24 cellular contexts compared by ENCODE assay signal in the genomic region with DNA sequence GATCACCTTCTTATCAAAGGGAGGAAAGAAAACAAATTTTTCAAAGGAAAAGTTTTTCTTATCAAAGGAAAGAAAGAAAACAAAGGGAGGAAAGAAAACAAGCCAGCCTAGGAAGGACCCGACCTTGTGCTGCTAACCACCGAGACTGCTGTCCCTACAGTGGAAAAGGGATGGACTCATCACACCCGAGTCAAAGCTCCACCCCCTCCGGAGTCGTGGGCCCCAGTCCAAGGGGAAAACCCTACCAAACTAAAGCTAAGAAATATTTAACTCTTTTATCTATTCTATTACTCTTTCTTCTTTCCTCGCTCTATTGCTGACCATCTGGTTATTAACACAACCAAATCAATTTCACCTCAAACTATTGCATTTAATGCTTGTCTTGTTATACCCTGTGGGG. TPM values are rescaled to one million over a fixed set of nuclear protein-coding genes. Genes with fewer than 3 reads are reported as not detected.
DNase-seq lines count a peak whose midpoint lies in the region; ATAC-seq and TF ChIP-seq lines count a peak whose summit lies in the region.
"Had no signal": no experiment of that assay in that cellular context is flagged by ENCODE, and none has a peak within 500 bp of the region (broad histone marks: within the 10 kb centered on the region; RNA-seq: fewer than 3 reads in every experiment).

No MANE protein-coding gene starts in this region.

- no peak overlapping the region for H3K27ac Mint-ChIP-seq in activated CD4-positive, alpha-beta T cell treated with anti-CD3 and anti-CD28 coated beads for 36 hours
- H3K27ac Mint-ChIP-seq in endothelial cell (ENCODE audit: unreplicated experiment): peak overlapping the region; percentile 77
- H3K27ac Mint-ChIP-seq: B cell; effector memory CD8-positive, alpha-beta T cell had no signal

- DNase-seq in activated CD4-positive, alpha-beta T cell treated with anti-CD3 and anti-CD28 coated beads for 36 hours: peak; percentile 50
- DNase-seq in activated CD4-positive, alpha-beta T cell treated with anti-CD3 and anti-CD28 coated beads for 4 hours: no peak
- peak; percentile 12 for DNase-seq in RPMI7951 (ENCODE audit: low read depth)
- DNase-seq in endothelial cell (ENCODE audit: low spot score): no peak
- no peak for DNase-seq in COLO829 (ENCODE audit: low spot score)
- DNase-seq in AG08395 (ENCODE audit: low spot score): no peak
- DNase-seq: activated CD4-positive, alpha-beta T cell treated with anti-CD3 and anti-CD28 coated beads for 1 hour; activated gamma-delta T cell treated with Interleukin-2 at 50 U/mL for 16 hours; COR-L47; effector memory CD8-positive, alpha-beta T cell; NCI-H1048; NCI-H2029 treated with DMSO at 0.1 percent for 48 hours; NCI-H446; NK-92 treated with Interleukin-12 subunit alpha and Interleukin-12 subunit beta, amount 100 ng/mL, for 24 hours; small intestine; stimulated activated CD4-positive, alpha-beta T cell treated with anti-CD3 and anti-CD28 coated beads, Interleukin-4, amount 100 ng/mL, for 24 hours; SW 1271 had no signal

- peak overlapping the region; percentile 33 for H3K4me3 ChIP-seq in parathyroid adenoma (ENCODE audit: low read depth, low read length)

- no peaks in the 10 kb centered on the region for H3K36me3 Mint-ChIP-seq in activated CD4-positive, alpha-beta T cell treated with anti-CD3 and anti-CD28 coated beads for 36 hours (ENCODE audit: low read depth)
- H3K36me3 Mint-ChIP-seq in endothelial cell (ENCODE audit: low read depth, unreplicated experiment): no peaks in the 10 kb centered on the region

- no peaks in the 10 kb centered on the region for H3K36me3 ChIP-seq in parathyroid adenoma (ENCODE audit: control insufficient read depth, insufficient read depth, low read length)

- H3K4me2 ChIP-seq in parathyroid adenoma (ENCODE audit: low read length): peak overlapping the region; percentile 43

- intact Hi-C loops in activated CD4-positive, alpha-beta T cell treated with anti-CD3 and anti-CD28 coated beads for 36 hours (cut with DNase I, micrococcal nuclease): no loop called here

- TF ChIP-seq CTCF in endothelial cell (IDR thresholded peaks at IDR 0.05; ENCODE audit: unreplicated experiment) (no peak), parathyroid adenoma (IDR thresholded peaks at IDR 0.05) (no peak)

- no peak for ATAC-seq in activated CD4-positive, alpha-beta T cell treated with anti-CD3 and anti-CD28 coated beads for 36 hours
- ATAC-seq in GM18858 (IDR thresholded peaks at IDR 0.05; ENCODE audit: unreplicated experiment): no peak
- ATAC-seq: effector memory CD8-positive, alpha-beta T cell; HCT116; left lobe of liver had no signal

- peaks cover 41% of the 10 kb centered on the region for H3K79me2 ChIP-seq in parathyroid adenoma

- no peaks in the 10 kb centered on the region for H3K27me3 ChIP-seq in parathyroid adenoma (ENCODE audit: control insufficient read depth, insufficient read depth, low read length)

- no peaks in the 10 kb centered on the region for H3K9me3 ChIP-seq in parathyroid adenoma (ENCODE audit: control insufficient read depth, low read length)

- peaks cover 11% of the 10 kb centered on the region for H3K27me3 Mint-ChIP-seq in activated CD4-positive, alpha-beta T cell treated with anti-CD3 and anti-CD28 coated beads for 36 hours
- peaks cover 4% of the 10 kb centered on the region for H3K27me3 Mint-ChIP-seq in endothelial cell (ENCODE audit: unreplicated experiment)

- no peak overlapping the region for H3K27ac ChIP-seq in parathyroid adenoma
- H3K27ac ChIP-seq: 22Rv1 had no signal

- no peaks in the 10 kb centered on the region for H3K9me3 Mint-ChIP-seq in activated CD4-positive, alpha-beta T cell treated with anti-CD3 and anti-CD28 coated beads for 36 hours (ENCODE audit: low read depth)
- H3K9me3 Mint-ChIP-seq in endothelial cell (ENCODE audit: unreplicated experiment): no peaks in the 10 kb centered on the region
- H3K9me3 Mint-ChIP-seq: effector memory CD8-positive, alpha-beta T cell; neural crest cell had no signal

- POLR2A ChIA-PET in activated CD4-positive, alpha-beta T cell treated with anti-CD3 and anti-CD28 coated beads for 36 hours (lab: Charles Lee): no interaction called here

- peaks cover 3% of the 10 kb centered on the region for H3K4me1 Mint-ChIP-seq in activated CD4-positive, alpha-beta T cell treated with anti-CD3 and anti-CD28 coated beads for 36 hours
- peaks cover 36% of the 10 kb centered on the region for H3K4me1 Mint-ChIP-seq in endothelial cell (ENCODE audit: unreplicated experiment)

- no peak overlapping the region for H3K9ac ChIP-seq in parathyroid adenoma

- H2AFZ ChIP-seq in parathyroid adenoma: no peak overlapping the region

- CTCF ChIA-PET in activated CD4-positive, alpha-beta T cell treated with anti-CD3 and anti-CD28 coated beads for 36 hours (lab: Charles Lee): interaction anchor here (0.7 kb wide), 1 partner anchor 161 kb away, joined by 3 read pairs; no protein-coding TSS in a partner anchor

- H3K4me3 Mint-ChIP-seq in activated CD4-positive, alpha-beta T cell treated with anti-CD3 and anti-CD28 coated beads for 36 hours: no peak overlapping the region
- no peak overlapping the region for H3K4me3 Mint-ChIP-seq in endothelial cell (ENCODE audit: unreplicated experiment)
- H3K4me3 Mint-ChIP-seq: B cell; effector memory CD8-positive, alpha-beta T cell; neural crest cell had no signal

- peaks cover 6% of the 10 kb centered on the region for H3K4me1 ChIP-seq in parathyroid adenoma

RNA-seq across cellular contexts. Expression of a gene that starts 6.1 kb away (rescaled TPM):
- total RNA-seq in activated CD4-positive, alpha-beta T cell treated with anti-CD3 and anti-CD28 coated beads for 36 hours: 10 to 100 TPM; 12.3 to 13.0 TPM
- 7.0 and 10.5 TPM in 2 replicates for total RNA-seq in RPMI7951 (2014; rRNA removed; shearing (Covaris generic))
- total RNA-seq in endothelial cell (ENCODE audit: unreplicated experiment): 40.7 TPM

Comparison
In these comparisons a context has a peak if more than half of its experiments do, and no peak if none do; other contexts are left out.
1. DNase-seq: peak in activated CD4-positive, alpha-beta T cell treated with anti-CD3 and anti-CD28 coated beads for 36 hours (single experiment) and RPMI7951 (single experiment); none in activated CD4-positive, alpha-beta T cell treated with anti-CD3 and anti-CD28 coated beads for 4 hours (0 of 2), endothelial cell (single experiment), COLO829 (single experiment) and AG08395 (single experiment).